In the genomic region with DNA sequence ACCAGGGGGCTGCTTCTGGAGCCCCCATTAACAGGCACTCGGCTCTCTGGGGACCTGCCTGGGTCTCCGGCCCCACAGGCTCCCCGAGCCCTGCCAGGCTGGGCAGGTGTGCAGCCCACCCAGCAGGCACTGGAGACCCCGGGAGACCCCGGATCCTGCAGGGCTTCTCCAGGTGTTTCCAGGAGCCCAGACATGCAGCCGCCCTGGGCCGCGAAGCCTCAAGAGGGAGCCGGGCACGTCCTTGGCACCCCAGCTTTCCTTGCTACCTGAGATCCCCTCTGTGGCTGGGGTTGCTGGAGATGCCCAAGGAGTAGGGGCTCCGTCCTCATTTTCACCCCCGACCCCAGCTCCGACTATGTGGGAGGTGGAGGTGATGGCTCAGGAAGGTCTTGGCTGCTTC, we compare ENCODE assay signal across 12 cellular contexts. TPM values are rescaled to one million over a fixed set of nuclear protein-coding genes. Genes with fewer than 3 reads are reported as not detected.
"Had no signal": no experiment of that assay in that cellular context is flagged by ENCODE, and none has a peak within 500 bp of the region (broad histone marks: within the 10 kb centered on the region; RNA-seq: fewer than 3 reads in every experiment).

No MANE protein-coding gene starts in this region.

- H3K4me3 ChIP-seq: body of pancreas, colonic mucosa, gastrocnemius medialis, pancreas, prostate gland, smooth muscle cell, stomach, thyroid gland had no signal

- H3K27ac ChIP-seq: body of pancreas, colonic mucosa, gastrocnemius medialis, pancreas, prostate gland, stomach, thyroid gland had no signal

- DNase-seq: stimulated activated naive B cell treated with anti-CD40 and anti-IgM and Interleukin-4, amounts not matched to agents 10 μg/mL and 1 μg/mL and 100 μg/mL, for 72 hours had no signal

- H3K27me3 ChIP-seq: body of pancreas, dorsolateral prefrontal cortex, pancreas, thyroid gland had no signal

- H3K4me1 ChIP-seq: body of pancreas, colonic mucosa, gastrocnemius medialis, pancreas, prostate gland had no signal

- H3K4me2 ChIP-seq: smooth muscle cell had no signal

- H3K9me3 ChIP-seq: colonic mucosa, gastrocnemius medialis, pancreas, prostate gland, thyroid gland had no signal

- H3K36me3 ChIP-seq: colonic mucosa, gastrocnemius medialis, pancreas, prostate gland, stomach, thyroid gland had no signal

RNA-seq across cellular contexts. Expression of a gene that starts 7.7 kb away (rescaled TPM):
- total RNA-seq: activated CD8-positive, alpha-beta T cell treated with anti-CD3 and anti-CD28 coated beads, Interleukin-2, amount 10 ng/mL, durations not matched to agents 7 days and 5 days; body of pancreas; gastrocnemius medialis had no signal
- polyA plus RNA-seq: neural cell, stomach had no signal
